ENCODE assay signal across 19 cellular contexts in genomic region chr4:168629561-168629960, GRCh38.
"Had no signal": no experiment of that assay in that cellular context is flagged by ENCODE, and none has a peak within 500 bp of the region (broad histone marks: within the 10 kb centered on the region; RNA-seq: fewer than 3 reads in every experiment).

No MANE protein-coding gene starts in this region.

- H3K9me3 Mint-ChIP-seq: activated CD8-positive, alpha-beta T cell treated with anti-CD3 and anti-CD28 coated beads for 36 hours; activated naive CD8-positive, alpha-beta T cell treated with anti-CD3 and anti-CD28 coated beads, Interleukin-2, amount 50 U/mL, for 24 hours; activated T-cell treated with anti-CD3 and anti-CD28 coated beads, Interleukin-2, amount 50 U/mL, for 72 hours; effector memory CD8-positive, alpha-beta T cell had no signal

- DNase-seq: activated CD4-positive, alpha-beta T cell treated with anti-CD3 and anti-CD28 coated beads for 4 hours; activated CD8-positive, alpha-beta memory T cell treated with anti-CD3 and anti-CD28 coated beads, Interleukin-2, amount 50 U/mL, for 4 hours; activated CD8-positive, alpha-beta T cell treated with anti-CD3 and anti-CD28 coated beads for 36 hours; activated naive CD4-positive, alpha-beta T cell; activated naive CD8-positive, alpha-beta T cell treated with anti-CD3 and anti-CD28 coated beads, Interleukin-2, amount 50 U/mL, for 24 hours; activated T-cell treated with anti-CD3 and anti-CD28 coated beads, Interleukin-2, amount 50 U/mL, for 72 hours; caudate nucleus; effector memory CD8-positive, alpha-beta T cell; hypothalamus; kidney glomerular epithelial cell; right lobe of liver; stimulated activated CD4-positive, alpha-beta T cell treated with anti-CD3 and anti-CD28 coated beads, Interleukin-4, amount 100 ng/mL, for 1 hour; stimulated activated CD8-positive, alpha-beta memory T cell treated with anti-CD3 and anti-CD28 coated beads, Interleukin-4, amount 100 ng/mL, for 48 hours; stimulated activated naive CD8-positive, alpha-beta T cell treated with anti-CD3 and anti-CD28 coated beads, Interleukin-15, Interleukin-2, amounts not matched to agents 100 U/mL and 50 U/mL, for 24 hours; T-helper 1 cell had no signal

- H3K9me3 ChIP-seq: right lobe of liver, thoracic aorta had no signal

- H3K4me3 ChIP-seq: coronary artery, right lobe of liver, thoracic aorta had no signal

- H3K27ac ChIP-seq: coronary artery, right lobe of liver, thoracic aorta, VCaP had no signal

- H3K27ac Mint-ChIP-seq: activated CD8-positive, alpha-beta T cell treated with anti-CD3 and anti-CD28 coated beads for 36 hours; activated naive CD8-positive, alpha-beta T cell treated with anti-CD3 and anti-CD28 coated beads, Interleukin-2, amount 50 U/mL, for 24 hours; activated T-cell treated with anti-CD3 and anti-CD28 coated beads, Interleukin-2, amount 50 U/mL, for 72 hours; effector memory CD8-positive, alpha-beta T cell; progenitor cell of endocrine pancreas had no signal

- H3K4me3 Mint-ChIP-seq: activated CD8-positive, alpha-beta T cell treated with anti-CD3 and anti-CD28 coated beads for 36 hours; activated naive CD8-positive, alpha-beta T cell treated with anti-CD3 and anti-CD28 coated beads, Interleukin-2, amount 50 U/mL, for 24 hours; activated T-cell treated with anti-CD3 and anti-CD28 coated beads, Interleukin-2, amount 50 U/mL, for 72 hours; effector memory CD8-positive, alpha-beta T cell had no signal

- H3K36me3 ChIP-seq: right lobe of liver, thoracic aorta had no signal
